ENCODE assay signal across 10 cellular contexts in genomic region chr3:72582211-72582878, GRCh38.
A peak's percentile ranks its signal among the peaks of the same experiment; 100 is the strongest.
DNase-seq lines count a peak whose midpoint lies in the region; ATAC-seq and TF ChIP-seq lines count a peak whose summit lies in the region.
"Had no signal": no experiment of that assay in that cellular context is flagged by ENCODE, and none has a peak within 500 bp of the region (broad histone marks: within the 10 kb centered on the region; RNA-seq: fewer than 3 reads in every experiment).

No MANE protein-coding gene starts in this region.

- no peak overlapping the region for H3K27ac ChIP-seq in left ventricle myocardium inferior (replicated peaks)

- TF ChIP-seq CTCF in GM10248 (IDR thresholded peaks at IDR 0.05; ENCODE audit: control extremely low read depth, extremely low read depth, low read depth, missing control alignments) = no peak
- no peak for TF ChIP-seq CTCF in left ventricle myocardium inferior (IDR thresholded peaks at IDR 0.05; ENCODE audit: borderline replicate concordance)

- peak; percentile 62 for DNase-seq in GM10248 (ENCODE audit: extremely low spot score)
- DNase-seq in GM19240 (ENCODE audit: insufficient read length, low spot score) = peak; percentile 80
- DNase-seq in NAMALWA (ENCODE audit: low spot score) = peak; percentile 1
- no peak for DNase-seq in kidney tubule cell (ENCODE audit: low spot score)
- no peak for DNase-seq in NCI-H1417 (lab: John Stamatoyannopoulos, UW)
- DNase-seq in KG1 (lab: John Stamatoyannopoulos, UW) = no peak
- DNase-seq in left ventricle myocardium inferior = no peak
- DNase-seq: CD4-positive, alpha-beta T cell; NCI-H69 had no signal

- no peaks in the 10 kb centered on the region for H3K4me1 ChIP-seq in left ventricle myocardium inferior

- CTCF ChIA-PET in GM10248 (lab: Yijun Ruan, JAX) = interaction anchor here (1.1 to 1.7 kb wide), 3 partner anchors 11 to 240 kb away, joined by 3 to 4 read pairs (median 4); no protein-coding TSS in a partner anchor

- no peaks in the 10 kb centered on the region for H3K36me3 ChIP-seq in left ventricle myocardium inferior

- intact Hi-C loops in left ventricle myocardium inferior (cut with micrococcal nuclease) = no loop called here

- POLR2A ChIA-PET in GM10248 (lab: Yijun Ruan, JAX) = no interaction called here

- H3K27me3 ChIP-seq in left ventricle myocardium inferior (ENCODE audit: low read depth) = no peaks in the 10 kb centered on the region

- H3K4me3 ChIP-seq in left ventricle myocardium inferior = no peak overlapping the region

- no peaks in the 10 kb centered on the region for H3K9me3 ChIP-seq in left ventricle myocardium inferior (replicated peaks)

- ATAC-seq in HG02852 (IDR thresholded peaks at IDR 0.05; ENCODE audit: unreplicated experiment) = peak; percentile 95

Comparison
In these comparisons a context has a peak if more than half of its experiments do, and no peak if none do; other contexts are left out.
1. DNase-seq: peak in GM10248 (single experiment), GM19240 (single experiment) and NAMALWA (single experiment); none in kidney tubule cell (single experiment), NCI-H1417 (0 of 3), KG1 (single experiment) and left ventricle myocardium inferior (single experiment).